In genomic region chr1:26772687-26773086, GRCh38 we compare ENCODE assay signal across 12 cellular contexts. TPM values are rescaled to one million over a fixed set of nuclear protein-coding genes. Genes with fewer than 3 reads are reported as not detected.
DNase-seq lines count a peak whose midpoint lies in the region; ATAC-seq, FAIRE-seq and TF ChIP-seq lines count a peak whose summit lies in the region.
"Had no signal": no experiment of that assay in that cellular context is flagged by ENCODE, and none has a peak within 500 bp of the region (broad histone marks: within the 10 kb centered on the region; RNA-seq: fewer than 3 reads in every experiment).

No MANE protein-coding gene starts in this region.

- BruUV-seq in MCF 10A (replicated peaks; lab: Mats Ljungman, UMichigan) = no TSS peak

- intact Hi-C loops in MCF 10A (cut with micrococcal nuclease) = loop anchor here (5.0 kb wide), 1 partner anchor 50 kb away; no protein-coding TSS in a partner anchor

- H3K27ac Mint-ChIP-seq in MCF 10A (ENCODE audit: low read depth, unreplicated experiment) = no peak overlapping the region

- TF ChIP-seq CTCF in 22Rv1 (IDR thresholded peaks at IDR 0.05) (no peak), MCF 10A (IDR thresholded peaks at IDR 0.05; ENCODE audit: unreplicated experiment) (no peak)

- POLR2A ChIA-PET in MCF 10A (lab: Yijun Ruan, JAX) = interaction anchor here (1.0 kb wide), 1 partner anchor 9 kb away, joined by 6 read pairs; no protein-coding TSS in a partner anchor

- peak overlapping the region; percentile 44 for H3K27ac ChIP-seq in 22Rv1
- H3K27ac ChIP-seq: upper lobe of right lung had no signal

- CTCF ChIA-PET in MCF 10A (lab: Yijun Ruan, JAX) = interaction anchor here (2.1 kb wide), 1 partner anchor 15 kb away, joined by 8 read pairs; the partner anchor contains the start of gene PIGV

- H3K4me1 Mint-ChIP-seq in MCF 10A (ENCODE audit: insufficient read depth, unreplicated experiment) = peaks cover 37% of the 10 kb centered on the region

- peak; percentile 91 for DNase-seq in HT1080 (ENCODE audit: low read depth)
- peak; percentile 30 for DNase-seq in MCF 10A (ENCODE audit: unreplicated experiment)
- peak; percentile 99 for DNase-seq in kidney tubule cell (ENCODE audit: low spot score)
- DNase-seq in superior temporal gyrus (ENCODE audit: extremely low spot score) = no peak
- no peak for DNase-seq in GM12891 (ENCODE audit: insufficient read length, low spot score)
- DNase-seq: CD4-positive, alpha-beta T cell; cerebellar nuclear complex; upper lobe of right lung had no signal

- no peaks in the 10 kb centered on the region for H3K27me3 Mint-ChIP-seq in MCF 10A (ENCODE audit: insufficient read depth, unreplicated experiment)
- H3K27me3 Mint-ChIP-seq: CD4-positive, alpha-beta T cell had no signal

- FAIRE-seq in GM12891 (lab: Jason Lieb, UNC) = no peak

- H3K36me3 Mint-ChIP-seq in MCF 10A (ENCODE audit: insufficient read depth, unreplicated experiment) = peaks cover 96% of the 10 kb centered on the region

- no peaks in the 10 kb centered on the region for H3K9me3 Mint-ChIP-seq in MCF 10A (ENCODE audit: unreplicated experiment)
- H3K9me3 Mint-ChIP-seq: CD4-positive, alpha-beta T cell had no signal

- TF ChIP-seq POLR2A in GM12891 (IDR thresholded peaks at IDR 0.05; ENCODE audit: low read depth, low read length) = no peak

- ATAC-seq in HG02840 (IDR thresholded peaks at IDR 0.05; ENCODE audit: low FRiP score, unreplicated experiment) (no peak), GM18519 (IDR thresholded peaks at IDR 0.05; ENCODE audit: low FRiP score, unreplicated experiment) (no peak)
- ATAC-seq: activated CD4-positive, CD25-positive, alpha-beta regulatory T cell treated with anti-CD3 and anti-CD28 coated beads, Interleukin-2, amount 50 U/mL, for 24 hours; upper lobe of right lung had no signal

- H3K4me3 Mint-ChIP-seq in MCF 10A (ENCODE audit: unreplicated experiment) = no peak overlapping the region
- H3K4me3 Mint-ChIP-seq: CD4-positive, alpha-beta T cell had no signal

TF ChIP-seq in GM12891, 5 proteins besides CTCF, POLR2A, EP300 and RAD21:
- TF ChIP-seq SPI1 (IDR thresholded peaks at IDR 0.05; ENCODE audit: low read depth, low read length) (no peak), TAF1 (IDR thresholded peaks at IDR 0.05; ENCODE audit: low read depth, low read length) (no peak), POU2F2 (IDR thresholded peaks at IDR 0.05; ENCODE audit: low read depth, low read length) (no peak), PAX5 (IDR thresholded peaks at IDR 0.05; ENCODE audit: insufficient read depth, low read length, severe bottlenecking) (no peak), POLR2AphosphoS5 (IDR thresholded peaks at IDR 0.05; ENCODE audit: low read depth, low read length) (no peak)

RNA-seq across cellular contexts. Expression of gene PIGV, which starts 15.1 kb away (rescaled TPM):
- 9.5 and 13.3 TPM in 2 replicates for total RNA-seq in HT1080 (2014; rRNA removed; shearing (Covaris generic))
- 15.2 and 15.9 TPM in 2 replicates for polyA plus RNA-seq in HT1080 (2015; cell fraction: cytosol; rRNA removed)
- 13.8 and 18.4 TPM in 2 replicates for polyA plus RNA-seq in HT1080 (2015; cell fraction: nucleus; rRNA removed)
- total RNA-seq in MCF 10A (2022) = 13.3 and 14.7 TPM in 2 replicates
- polyA plus RNA-seq in GM12891 (2012; ENCODE audit: low read depth, missing spikeins) = 11.0 TPM

RNA-seq across cellular contexts. Expression of gene ZDHHC18, which starts 53.8 kb away (rescaled TPM):
- 15.9 and 30.4 TPM in 2 replicates for total RNA-seq in HT1080 (2014; rRNA removed; shearing (Covaris generic))
- polyA plus RNA-seq in HT1080 (2015; cell fraction: cytosol; rRNA removed) = 17.1 and 18.8 TPM in 2 replicates
- 22.0 and 24.5 TPM in 2 replicates for polyA plus RNA-seq in HT1080 (2015; cell fraction: nucleus; rRNA removed)
- total RNA-seq in MCF 10A (2022) = 14.0 and 15.5 TPM in 2 replicates
- 24.3 TPM for polyA plus RNA-seq in GM12891 (2012; ENCODE audit: low read depth, missing spikeins)

Comparison
In these comparisons a context has a peak if more than half of its experiments do, and no peak if none do; other contexts are left out.
1. DNase-seq: peak in HT1080 (single experiment), MCF 10A (single experiment) and kidney tubule cell (single experiment); none in superior temporal gyrus (single experiment) and GM12891 (single experiment).